13 cellular contexts compared by ENCODE assay signal in the genomic region with DNA sequence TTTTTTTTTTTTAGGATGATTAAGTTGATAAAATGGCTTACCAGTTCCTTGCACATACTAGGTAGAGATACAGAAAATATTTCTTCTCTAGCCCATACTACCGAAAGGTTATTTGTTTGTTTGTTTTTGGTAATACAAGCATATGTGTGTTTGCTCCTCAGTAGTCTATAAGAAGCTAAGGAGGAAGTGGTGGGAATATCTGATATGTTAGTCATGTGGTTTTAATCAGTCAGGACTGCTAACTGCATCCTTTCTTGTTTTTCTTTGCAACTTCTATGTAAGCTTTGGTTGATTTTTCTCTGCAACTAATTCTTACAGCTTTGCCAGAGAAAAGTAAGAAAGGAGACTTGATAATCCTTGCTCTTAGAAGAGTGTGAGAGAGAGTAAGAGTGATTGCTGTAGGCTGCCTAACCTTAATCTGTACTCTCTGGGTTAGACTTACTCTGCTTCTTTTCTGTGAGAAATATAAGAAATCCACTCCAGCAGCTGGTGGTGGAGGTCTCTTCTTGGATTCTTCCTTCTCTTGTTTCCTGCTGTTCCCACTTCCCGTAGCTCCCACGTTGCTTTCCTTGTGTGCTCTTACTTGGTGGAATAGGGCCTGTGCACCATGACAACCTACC. TPM values are rescaled to one million over a fixed set of nuclear protein-coding genes. Genes with fewer than 3 reads are reported as not detected.
DNase-seq lines count a peak whose midpoint lies in the region; FAIRE-seq and TF ChIP-seq lines count a peak whose summit lies in the region.
"Had no signal": no experiment of that assay in that cellular context is flagged by ENCODE, and none has a peak within 500 bp of the region (broad histone marks: within the 10 kb centered on the region; RNA-seq: fewer than 3 reads in every experiment).

No MANE protein-coding gene starts in this region.

- in situ Hi-C loops in SK-MEL-5 (cut with HindIII; ENCODE audit: low pct_unique_long_range_greater_than_20kb, low sequenced_read_pairs) = no loop called here

- H3K27ac Mint-ChIP-seq in osteocyte (ENCODE audit: unreplicated experiment) = peak overlapping the region; percentile 93
- H3K27ac Mint-ChIP-seq: activated B cell treated with CpG ODN at 0.5 μM for 24 hours had no signal

- no peaks in the 10 kb centered on the region for H3K9me3 Mint-ChIP-seq in osteocyte (ENCODE audit: unreplicated experiment)
- H3K9me3 Mint-ChIP-seq: activated B cell treated with CpG ODN at 0.5 μM for 24 hours had no signal

- DNase-seq in H54 (ENCODE audit: insufficient read length, low spot score) (no peak), SK-MEL-5 (ENCODE audit: low read depth, low spot score) (peak; percentile 5), epithelial cell of esophagus (ENCODE audit: low read depth) (peak; percentile 61), osteocyte (ENCODE audit: extremely low spot score, unreplicated experiment) (no peak), DMS79 treated with DMSO at 0.1 percent for 48 hours (lab: John Stamatoyannopoulos, UW) (no peak), KG1 (lab: John Stamatoyannopoulos, UW) (no peak)
- no peak for DNase-seq in stimulated activated CD4-positive, alpha-beta T cell treated with anti-CD3 and anti-CD28 coated beads, Interleukin-15, amount 100 ng/mL, for 24 hours
- DNase-seq: activated B cell treated with CpG ODN at 0.5 μM for 24 hours; activated naive CD4-positive, alpha-beta T cell treated with Interleukin-2 at 50 U/mL for 16 hours; NCI-H69; spleen; stimulated activated naive CD4-positive, alpha-beta T cell treated with Interleukin-2 at 50 U/mL for 16 hours had no signal

- H3K27me3 Mint-ChIP-seq in osteocyte (ENCODE audit: unreplicated experiment) = no peaks in the 10 kb centered on the region
- H3K27me3 Mint-ChIP-seq: activated B cell treated with CpG ODN at 0.5 μM for 24 hours had no signal

- FAIRE-seq in H54 (lab: Jason Lieb, UNC) = peak; percentile 43
- FAIRE-seq: frontal cortex had no signal

- H3K4me1 Mint-ChIP-seq in osteocyte (ENCODE audit: unreplicated experiment) = peaks cover 90% of the 10 kb centered on the region
- H3K4me1 Mint-ChIP-seq: activated B cell treated with CpG ODN at 0.5 μM for 24 hours had no signal

- no peak overlapping the region for H3K4me3 ChIP-seq in epithelial cell of esophagus (ENCODE audit: low read length)
- H3K4me3 ChIP-seq: spleen had no signal

- H3K4me3 Mint-ChIP-seq in osteocyte (ENCODE audit: unreplicated experiment) = peak overlapping the region; percentile 38
- H3K4me3 Mint-ChIP-seq: activated B cell treated with CpG ODN at 0.5 μM for 24 hours had no signal

- TF ChIP-seq CTCF in epithelial cell of esophagus (IDR thresholded peaks at IDR 0.05; ENCODE audit: insufficient read depth, low read depth, low read length, missing control alignments) (no peak), osteocyte (IDR thresholded peaks at IDR 0.05) (no peak)

- peaks cover 47% of the 10 kb centered on the region for H3K36me3 Mint-ChIP-seq in osteocyte (ENCODE audit: unreplicated experiment)

- TF ChIP-seq POLR2A in H54 (IDR thresholded peaks at IDR 0.05; ENCODE audit: low read depth, low read length) = no peak

RNA-seq across cellular contexts. Expression of a gene that starts 28.3 kb away (rescaled TPM):
- 43.9 and 47.5 TPM in 2 replicates for total RNA-seq in SK-MEL-5 (2014; rRNA removed; shearing (Covaris generic))
- 47.0 and 62.7 TPM in 2 replicates for polyA plus RNA-seq in SK-MEL-5 (2015; cell fraction: cytosol; rRNA removed)
- 24.0 and 32.5 TPM in 2 replicates for polyA plus RNA-seq in SK-MEL-5 (2015; cell fraction: nucleus; rRNA removed)
- 460 and 476 TPM in 2 replicates for total RNA-seq in osteocyte

Comparison
In these comparisons a context has a peak if more than half of its experiments do, and no peak if none do; other contexts are left out.
1. DNase-seq: peak in SK-MEL-5 (single experiment) and epithelial cell of esophagus (single experiment); none in H54 (single experiment), osteocyte (single experiment), DMS79 treated with DMSO at 0.1 percent for 48 hours (single experiment), KG1 (single experiment) and stimulated activated CD4-positive, alpha-beta T cell treated with anti-CD3 and anti-CD28 coated beads, Interleukin-15, amount 100 ng/mL, for 24 hours (single experiment).